27 cellular contexts compared by ENCODE assay signal in genomic region chr11:72317982-72318381, GRCh38.
"Had no signal": no experiment of that assay in that cellular context is flagged by ENCODE, and none has a peak within 500 bp of the region (broad histone marks: within the 10 kb centered on the region; RNA-seq: fewer than 3 reads in every experiment).

No MANE protein-coding gene starts in this region.

- ATAC-seq: activated T-cell treated with anti-CD3 and anti-CD28 coated beads, Interleukin-2, amount 50 U/mL, for 72 hours; esophagus mucosa; sciatic nerve; stimulated activated memory B cell treated with anti-CD40 and anti-IgM and Interleukin-4, amounts not matched to agents 10 μg/mL and 1 μg/mL and 100 μg/mL, for 72 hours; stimulated activated naive CD8-positive, alpha-beta T cell treated with anti-CD3 and anti-CD28 coated beads, Interleukin-15, amount 100 ng/mL, for 72 hours; T-cell had no signal

- H3K9me3 ChIP-seq: ascending aorta, ovary, upper lobe of left lung had no signal

- H3K4me3 Mint-ChIP-seq: activated naive CD8-positive, alpha-beta T cell treated with anti-CD3 and anti-CD28 coated beads, Interleukin-2, amount 10 ng/mL, durations not matched to agents 7 days and 5 days; activated T-cell treated with anti-CD3 and anti-CD28 coated beads, Interleukin-2, amount 50 U/mL, for 72 hours; brain; mesothelial cell of epicardium; naive B cell; stimulated activated memory B cell treated with anti-CD40 and anti-IgM and Interleukin-4, amounts not matched to agents 10 μg/mL and 1 μg/mL and 100 μg/mL, for 72 hours; stimulated activated naive CD8-positive, alpha-beta T cell treated with anti-CD3 and anti-CD28 coated beads, Interleukin-15, amount 100 ng/mL, for 72 hours; T-cell had no signal

- H3K4me3 ChIP-seq: ascending aorta, ovary, upper lobe of left lung had no signal

- H3K27ac Mint-ChIP-seq: activated naive CD8-positive, alpha-beta T cell treated with anti-CD3 and anti-CD28 coated beads, Interleukin-2, amount 10 ng/mL, durations not matched to agents 7 days and 5 days; activated T-cell treated with anti-CD3 and anti-CD28 coated beads, Interleukin-2, amount 50 U/mL, for 72 hours; mesothelial cell of epicardium; naive B cell; progenitor cell of endocrine pancreas; stimulated activated memory B cell treated with anti-CD40 and anti-IgM and Interleukin-4, amounts not matched to agents 10 μg/mL and 1 μg/mL and 100 μg/mL, for 72 hours; T-cell had no signal

- H3K27me3 Mint-ChIP-seq: activated naive CD8-positive, alpha-beta T cell treated with anti-CD3 and anti-CD28 coated beads, Interleukin-2, amount 10 ng/mL, durations not matched to agents 7 days and 5 days; brain; naive B cell; progenitor cell of endocrine pancreas; stimulated activated memory B cell treated with anti-CD40 and anti-IgM and Interleukin-4, amounts not matched to agents 10 μg/mL and 1 μg/mL and 100 μg/mL, for 72 hours; stimulated activated naive CD8-positive, alpha-beta T cell treated with anti-CD3 and anti-CD28 coated beads, Interleukin-15, amount 100 ng/mL, for 72 hours; T-cell had no signal

- H3K9me3 Mint-ChIP-seq: activated naive CD8-positive, alpha-beta T cell treated with anti-CD3 and anti-CD28 coated beads, Interleukin-2, amount 10 ng/mL, durations not matched to agents 7 days and 5 days; activated T-cell treated with anti-CD3 and anti-CD28 coated beads, Interleukin-2, amount 50 U/mL, for 72 hours; brain; mesothelial cell of epicardium; naive B cell; stimulated activated memory B cell treated with anti-CD40 and anti-IgM and Interleukin-4, amounts not matched to agents 10 μg/mL and 1 μg/mL and 100 μg/mL, for 72 hours; stimulated activated naive CD8-positive, alpha-beta T cell treated with anti-CD3 and anti-CD28 coated beads, Interleukin-15, amount 100 ng/mL, for 72 hours; T-cell had no signal

- H3K36me3 ChIP-seq: ovary had no signal

- H3K27ac ChIP-seq: ascending aorta, ovary, upper lobe of left lung had no signal

- H3K4me1 Mint-ChIP-seq: brain; mesothelial cell of epicardium; stimulated activated memory B cell treated with anti-CD40 and anti-IgM and Interleukin-4, amounts not matched to agents 10 μg/mL and 1 μg/mL and 100 μg/mL, for 72 hours; stimulated activated naive CD8-positive, alpha-beta T cell treated with anti-CD3 and anti-CD28 coated beads, Interleukin-15, amount 100 ng/mL, for 72 hours; T-cell had no signal

- H3K27me3 ChIP-seq: ascending aorta, ovary, upper lobe of left lung had no signal

- DNase-seq: activated CD4-positive, alpha-beta T cell treated with anti-CD3 and anti-CD28 coated beads for 4 hours; activated CD4-positive, alpha-beta T cell treated with anti-CD3 and anti-CD28 coated beads, Interleukin-2, amount 50 U/mL, for 4 hours; activated CD4-positive, CD25-positive, alpha-beta regulatory T cell; activated effector memory CD4-positive, alpha-beta T cell treated with Interleukin-2 at 50 U/mL for 16 hours; activated naive CD4-positive, alpha-beta T cell treated with Interleukin-2 at 50 U/mL for 16 hours; activated naive CD8-positive, alpha-beta T cell treated with anti-CD3 and anti-CD28 coated beads, Interleukin-2, amount 10 ng/mL, durations not matched to agents 7 days and 5 days; activated T-cell treated with anti-CD3 and anti-CD28 coated beads for 4 hours; activated T-cell treated with anti-CD3 and anti-CD28 coated beads, Interleukin-2, amount 50 U/mL, for 72 hours; caudate nucleus; foreskin fibroblast; naive B cell; ovary; small intestine; stimulated activated CD4-positive, alpha-beta T cell treated with anti-CD3 and anti-CD28 coated beads, Interleukin-1b, Interleukin-23, amount 100 ng/mL, for 48 hours; stimulated activated CD4-positive, alpha-beta T cell treated with anti-CD3 and anti-CD28 coated beads, Interleukin-4, amount 100 ng/mL, for 4 hours; stimulated activated CD8-positive, alpha-beta memory T cell treated with anti-CD3 and anti-CD28 coated beads, Interleukin-4, amount 100 ng/mL, for 48 hours; stimulated activated naive CD8-positive, alpha-beta T cell treated with anti-CD3 and anti-CD28 coated beads, Interleukin-15, amount 100 ng/mL, for 72 hours; substantia nigra; T-cell; upper lobe of left lung had no signal

- H3K4me1 ChIP-seq: ascending aorta, upper lobe of left lung had no signal
